ENCODE assay signal across 24 cellular contexts in the genomic region with DNA sequence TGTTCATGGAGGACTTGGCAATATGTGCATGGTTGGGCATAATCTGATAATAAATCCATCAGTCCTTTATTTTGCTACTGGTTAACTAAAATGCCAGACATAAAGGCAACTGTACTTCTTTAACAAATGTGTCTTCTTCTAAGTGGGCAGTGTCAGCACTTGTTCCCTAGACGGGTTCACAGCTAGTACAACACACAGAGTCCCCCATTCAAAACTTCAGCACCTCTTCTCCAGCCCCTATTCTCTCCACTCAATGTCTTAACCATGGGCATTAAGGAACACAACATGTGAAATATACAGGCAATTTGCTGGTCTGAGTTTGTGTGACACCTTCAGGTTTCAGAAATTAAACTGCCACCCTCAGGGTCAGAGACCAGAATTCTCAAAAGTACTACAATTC.
"Had no signal": no experiment of that assay in that cellular context is flagged by ENCODE, and none has a peak within 500 bp of the region (broad histone marks: within the 10 kb centered on the region; RNA-seq: fewer than 3 reads in every experiment).

No MANE protein-coding gene starts in this region.

- DNase-seq: cerebellar nuclear complex; colonic mucosa; esophagus squamous epithelium; foreskin melanocyte; heart left ventricle; hippocampal formation; nucleus accumbens; right lobe of liver; spleen; stimulated activated CD4-positive, alpha-beta T cell treated with anti-CD3 and anti-CD28 coated beads, Interleukin-15, amount 100 ng/mL, for 24 hours; stimulated activated CD4-positive, alpha-beta T cell treated with anti-CD3 and anti-CD28 coated beads, Interleukin-1b, Interleukin-23, amount 100 ng/mL, for 48 hours; stimulated activated CD4-positive, alpha-beta T cell treated with anti-CD3 and anti-CD28 coated beads, Interleukin-4, amount 100 ng/mL, for 24 hours; stimulated activated naive CD8-positive, alpha-beta T cell treated with anti-CD3 and anti-CD28 coated beads, Interleukin-15, amount 100 ng/mL, for 72 hours; substantia nigra; thyroid gland; upper lobe of left lung; uterus had no signal

- ATAC-seq: left lobe of liver; natural killer cell treated with Interleukin-12 subunit alpha and Interleukin-12 subunit beta and Interleukin-15 and Interleukin-18, amount 100 ng/mL, for 72 hours; right lobe of liver; stimulated activated memory B cell treated with anti-CD40 and anti-IgM and Interleukin-4, amounts not matched to agents 10 μg/mL and 1 μg/mL and 100 μg/mL, for 72 hours; stimulated activated naive CD8-positive, alpha-beta T cell treated with anti-CD3 and anti-CD28 coated beads, Interleukin-15, amount 100 ng/mL, for 72 hours had no signal

- H3K27ac ChIP-seq: colonic mucosa, esophagus squamous epithelium, heart left ventricle, neural progenitor cell, parathyroid adenoma, prostate gland, right lobe of liver, thyroid gland, upper lobe of left lung, uterus had no signal

- H3K36me3 ChIP-seq: colonic mucosa, esophagus squamous epithelium, heart left ventricle, neural progenitor cell, prostate gland, right lobe of liver, spleen, thyroid gland, upper lobe of left lung, uterus had no signal

- H3K27ac Mint-ChIP-seq: mesothelial cell of epicardium; natural killer cell treated with Interleukin-12 subunit alpha and Interleukin-12 subunit beta and Interleukin-15 and Interleukin-18, amount 100 ng/mL, for 72 hours; neural progenitor cell; stimulated activated memory B cell treated with anti-CD40 and anti-IgM and Interleukin-4, amounts not matched to agents 10 μg/mL and 1 μg/mL and 100 μg/mL, for 72 hours; stimulated activated naive CD8-positive, alpha-beta T cell treated with anti-CD3 and anti-CD28 coated beads, Interleukin-15, amount 100 ng/mL, for 72 hours had no signal

- H3K9me3 Mint-ChIP-seq: stimulated activated memory B cell treated with anti-CD40 and anti-IgM and Interleukin-4, amounts not matched to agents 10 μg/mL and 1 μg/mL and 100 μg/mL, for 72 hours had no signal

- H2AFZ ChIP-seq: neural progenitor cell, parathyroid adenoma had no signal

- H3K4me3 ChIP-seq: colonic mucosa, esophagus squamous epithelium, heart left ventricle, neural progenitor cell, prostate gland, right lobe of liver, spleen, thyroid gland, upper lobe of left lung, uterus had no signal

- H3K9me3 ChIP-seq: colonic mucosa, esophagus squamous epithelium, heart left ventricle, prostate gland, right lobe of liver, spleen, thyroid gland, upper lobe of left lung, uterus had no signal

- H3K4me3 Mint-ChIP-seq: mesothelial cell of epicardium; natural killer cell treated with Interleukin-12 subunit alpha and Interleukin-12 subunit beta and Interleukin-15 and Interleukin-18, amount 100 ng/mL, for 72 hours; neural progenitor cell; stimulated activated memory B cell treated with anti-CD40 and anti-IgM and Interleukin-4, amounts not matched to agents 10 μg/mL and 1 μg/mL and 100 μg/mL, for 72 hours; stimulated activated naive CD8-positive, alpha-beta T cell treated with anti-CD3 and anti-CD28 coated beads, Interleukin-15, amount 100 ng/mL, for 72 hours had no signal

- H3K4me1 Mint-ChIP-seq: neural progenitor cell; stimulated activated memory B cell treated with anti-CD40 and anti-IgM and Interleukin-4, amounts not matched to agents 10 μg/mL and 1 μg/mL and 100 μg/mL, for 72 hours; stimulated activated naive CD8-positive, alpha-beta T cell treated with anti-CD3 and anti-CD28 coated beads, Interleukin-15, amount 100 ng/mL, for 72 hours had no signal

- H3K27me3 ChIP-seq: colonic mucosa, esophagus squamous epithelium, heart left ventricle, neural progenitor cell, right lobe of liver, spleen, thyroid gland, upper lobe of left lung, uterus had no signal

- H3K4me1 ChIP-seq: colonic mucosa, parathyroid adenoma, prostate gland, right lobe of liver, spleen, thyroid gland, uterus had no signal

- H3K36me3 Mint-ChIP-seq: mesothelial cell of epicardium; natural killer cell treated with Interleukin-12 subunit alpha and Interleukin-12 subunit beta and Interleukin-15 and Interleukin-18, amount 100 ng/mL, for 72 hours; neural progenitor cell; stimulated activated memory B cell treated with anti-CD40 and anti-IgM and Interleukin-4, amounts not matched to agents 10 μg/mL and 1 μg/mL and 100 μg/mL, for 72 hours had no signal

- H3K27me3 Mint-ChIP-seq: natural killer cell treated with Interleukin-12 subunit alpha and Interleukin-12 subunit beta and Interleukin-15 and Interleukin-18, amount 100 ng/mL, for 72 hours; stimulated activated memory B cell treated with anti-CD40 and anti-IgM and Interleukin-4, amounts not matched to agents 10 μg/mL and 1 μg/mL and 100 μg/mL, for 72 hours; stimulated activated naive CD8-positive, alpha-beta T cell treated with anti-CD3 and anti-CD28 coated beads, Interleukin-15, amount 100 ng/mL, for 72 hours had no signal

- H3K4me2 ChIP-seq: neural progenitor cell had no signal
